Comparison of ENCODE assay signal across 22 cellular contexts in genomic region chr16:79154081-79154480, GRCh38.
"Had no signal": no experiment of that assay in that cellular context is flagged by ENCODE, and none has a peak within 500 bp of the region (broad histone marks: within the 10 kb centered on the region; RNA-seq: fewer than 3 reads in every experiment).

No MANE protein-coding gene starts in this region.

- H3K27ac ChIP-seq: body of pancreas, esophagus muscularis mucosa, gastrocnemius medialis, heart left ventricle, spleen, tibial artery had no signal

- DNase-seq: activated B cell treated with CpG ODN at 0.5 μM for 24 hours; activated CD4-positive, alpha-beta T cell treated with anti-CD3 and anti-CD28 coated beads for 4 hours; activated CD4-positive, alpha-beta T cell treated with anti-CD3 and anti-CD28 coated beads, Interleukin-2, amount 50 U/mL, for 48 hours; activated CD8-positive, alpha-beta memory T cell treated with anti-CD3 and anti-CD28 coated beads, Interleukin-2, amount 50 U/mL, for 48 hours; activated naive CD4-positive, alpha-beta T cell treated with anti-CD3 and anti-CD28 coated beads, Interleukin-2, amount 10 ng/mL, durations not matched to agents 7 days and 5 days; activated naive CD8-positive, alpha-beta T cell treated with anti-CD3 and anti-CD28 coated beads, Interleukin-2, amount 50 U/mL, for 24 hours; activated T-cell treated with anti-CD3 and anti-CD28 coated beads, Interleukin-2, amount 50 U/mL, for 4 hours; body of pancreas; dermis blood vessel endothelial cell; effector CD8-positive, alpha-beta T cell; gastrocnemius medialis; heart left ventricle; kidney; naive thymus-derived CD8-positive, alpha-beta T cell; spleen; stimulated activated CD4-positive, alpha-beta T cell treated with anti-CD3 and anti-CD28 coated beads, Interleukin-4, amount 100 ng/mL, for 1 hour; stimulated activated naive CD4-positive, alpha-beta T cell treated with Interleukin-2 at 50 U/mL for 16 hours; T-helper 17 cell; tibial artery had no signal

- H3K4me3 Mint-ChIP-seq: activated B cell treated with CpG ODN at 0.5 μM for 24 hours; activated naive CD4-positive, alpha-beta T cell treated with anti-CD3 and anti-CD28 coated beads, Interleukin-2, amount 10 ng/mL, durations not matched to agents 7 days and 5 days; activated naive CD8-positive, alpha-beta T cell treated with anti-CD3 and anti-CD28 coated beads, Interleukin-2, amount 50 U/mL, for 24 hours; activated T-cell treated with anti-CD3 and anti-CD28 coated beads, Interleukin-2, amount 50 U/mL, for 4 hours; naive thymus-derived CD8-positive, alpha-beta T cell; T-helper 17 cell had no signal

- H3K36me3 Mint-ChIP-seq: activated naive CD4-positive, alpha-beta T cell treated with anti-CD3 and anti-CD28 coated beads, Interleukin-2, amount 10 ng/mL, durations not matched to agents 7 days and 5 days had no signal

- H3K4me1 ChIP-seq: body of pancreas, esophagus muscularis mucosa, gastrocnemius medialis, spleen, tibial artery had no signal

- H3K4me3 ChIP-seq: body of pancreas, esophagus muscularis mucosa, gastrocnemius medialis, heart left ventricle, lung, spleen, tibial artery had no signal

- H3K36me3 ChIP-seq: esophagus muscularis mucosa, gastrocnemius medialis, heart left ventricle, spleen, tibial artery had no signal

- H3K27ac Mint-ChIP-seq: activated B cell treated with CpG ODN at 0.5 μM for 24 hours; activated naive CD4-positive, alpha-beta T cell treated with anti-CD3 and anti-CD28 coated beads, Interleukin-2, amount 10 ng/mL, durations not matched to agents 7 days and 5 days; activated naive CD8-positive, alpha-beta T cell treated with anti-CD3 and anti-CD28 coated beads, Interleukin-2, amount 50 U/mL, for 24 hours; activated T-helper 2 cell treated with anti-CD3 and anti-CD28 coated beads, Interferon-gamma antibody, Interleukin-2, Interleukin-4, amounts not matched to agents 10 μg/mL and 5 μg/mL and 100 μg/mL, durations not matched to agents 14 hours and 24 hours and 36 hours had no signal

- H3K9me3 Mint-ChIP-seq: activated B cell treated with CpG ODN at 0.5 μM for 24 hours; activated naive CD4-positive, alpha-beta T cell treated with anti-CD3 and anti-CD28 coated beads, Interleukin-2, amount 10 ng/mL, durations not matched to agents 7 days and 5 days; activated naive CD8-positive, alpha-beta T cell treated with anti-CD3 and anti-CD28 coated beads, Interleukin-2, amount 50 U/mL, for 24 hours; activated T-cell treated with anti-CD3 and anti-CD28 coated beads, Interleukin-2, amount 50 U/mL, for 4 hours; activated T-helper 2 cell treated with anti-CD3 and anti-CD28 coated beads, Interferon-gamma antibody, Interleukin-2, Interleukin-4, amounts not matched to agents 10 μg/mL and 5 μg/mL and 100 μg/mL, durations not matched to agents 14 hours and 24 hours and 36 hours had no signal

- H3K27me3 Mint-ChIP-seq: T-helper 17 cell had no signal

- H3K27me3 ChIP-seq: body of pancreas, esophagus muscularis mucosa, gastrocnemius medialis, spleen, tibial artery had no signal

- H3K9me3 ChIP-seq: body of pancreas, esophagus muscularis mucosa, gastrocnemius medialis, heart left ventricle, spleen, tibial artery had no signal

- H3K4me1 Mint-ChIP-seq: activated B cell treated with CpG ODN at 0.5 μM for 24 hours had no signal
